In the genomic region with DNA sequence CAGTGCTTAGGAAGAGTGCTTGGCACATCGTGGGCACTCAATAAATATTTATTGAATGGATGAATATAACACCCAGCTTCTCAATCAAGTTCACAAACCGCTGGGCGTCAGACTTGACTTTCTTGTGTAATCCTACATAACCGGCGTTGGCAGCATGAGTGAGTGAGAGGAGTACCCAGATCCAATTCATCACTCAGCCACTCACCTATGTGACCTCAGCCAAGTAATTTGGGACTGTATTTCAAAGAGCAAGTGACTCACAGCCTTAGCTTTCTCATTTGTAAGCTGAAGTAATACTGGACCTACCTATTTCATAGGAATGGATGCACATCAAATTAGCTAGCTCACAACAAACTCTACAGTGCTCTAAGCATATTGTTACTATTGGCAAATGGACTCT, we compare ENCODE assay signal across 14 cellular contexts. TPM values are rescaled to one million over a fixed set of nuclear protein-coding genes. Genes with fewer than 3 reads are reported as not detected.
A peak's percentile ranks its signal among the peaks of the same experiment; 100 is the strongest.
DNase-seq lines count a peak whose midpoint lies in the region; ATAC-seq, FAIRE-seq and TF ChIP-seq lines count a peak whose summit lies in the region.
"Had no signal": no experiment of that assay in that cellular context is flagged by ENCODE, and none has a peak within 500 bp of the region (broad histone marks: within the 10 kb centered on the region; RNA-seq: fewer than 3 reads in every experiment).

No MANE protein-coding gene starts in this region.

- no peak overlapping the region for H2BK5ac ChIP-seq in H1 (ENCODE audit: low read depth, low read length)

- no peak overlapping the region for H3K4me3 ChIP-seq in left ventricle myocardium inferior
- no peak overlapping the region for H3K4me3 ChIP-seq in H1 (ENCODE audit: extremely low read depth in 1 of 4, insufficient read depth in 2 of 4, low read depth in 3 of 4, low read length in 4 of 4)
- H3K4me3 ChIP-seq: GM12878 had no signal

- no peak overlapping the region for H3K23ac ChIP-seq in H1 (ENCODE audit: insufficient read length)

- no peak overlapping the region for H3K9ac ChIP-seq in H1 (replicated peaks in 1 of 4; ENCODE audit: extremely low read depth in 1 of 4, low read depth in 3 of 4, low read length in 3 of 4)

- no peak overlapping the region for H3K4me2 ChIP-seq in H1 (ENCODE audit: insufficient read depth in 1 of 2, low read depth in 2 of 2, low read length in 2 of 2)

- H3K9me3 ChIP-seq in left ventricle myocardium inferior (replicated peaks) (no peaks in the 10 kb centered on the region), H1 (ENCODE audit: insufficient read depth in 2 of 2, low read depth in 1 of 2, low read length in 1 of 2) (no peaks in the 10 kb centered on the region)
- H3K9me3 ChIP-seq: BE2C, Caco-2 had no signal

- no peak overlapping the region for H3K56ac ChIP-seq in H1 (replicated peaks; ENCODE audit: insufficient read length, low read depth, low read length)

- POLR2A ChIA-PET in H1 (lab: Charles Lee; ENCODE audit: partially characterized antibody) = no interaction called here
- POLR2A ChIA-PET in GM10248 (lab: Yijun Ruan, JAX) = no interaction called here

- no peak for TF ChIP-seq CTCF in left ventricle myocardium inferior (IDR thresholded peaks at IDR 0.05; ENCODE audit: borderline replicate concordance)
- no peak for TF ChIP-seq CTCF in H1 (IDR thresholded peaks at IDR 0.05; ENCODE audit: control extremely low read depth in 1 of 3, insufficient read depth in 1 of 3, low read depth in 1 of 3, low read length in 3 of 3)
- no peak for TF ChIP-seq CTCF in GM10248 (IDR thresholded peaks at IDR 0.05; ENCODE audit: control extremely low read depth, extremely low read depth, low read depth, missing control alignments)

- no peak overlapping the region for H2BK12ac ChIP-seq in H1 (ENCODE audit: low read depth, low read length)

- ATAC-seq in Right ventricle myocardium inferior = no peak
- no peak for ATAC-seq in GM21423 (IDR thresholded peaks at IDR 0.05; ENCODE audit: unreplicated experiment)
- ATAC-seq: CD8-positive, alpha-beta T cell; GM12878; HCT116 had no signal

- no peak overlapping the region for H4K8ac ChIP-seq in H1 (ENCODE audit: extremely low read depth, insufficient read depth, low read length)

- H3K23me2 ChIP-seq in H1 (ENCODE audit: low read depth, low read length) = no peaks in the 10 kb centered on the region

- H2BK120ac ChIP-seq in H1 (replicated peaks; ENCODE audit: low read depth, low read length) = no peak overlapping the region

- H3K27me3 ChIP-seq in left ventricle myocardium inferior (ENCODE audit: low read depth) = peaks cover 4% of the 10 kb centered on the region
- no peaks in the 10 kb centered on the region for H3K27me3 ChIP-seq in H1 (replicated peaks in 1 of 4; ENCODE audit: control insufficient read depth in 3 of 4, extremely low read depth in 1 of 4, insufficient read depth in 3 of 4, low read length in 3 of 4)

- H2AFZ ChIP-seq in H1 (ENCODE audit: low read length) = 0 out of 2 replicates have a peak overlapping the region, but pooled peaks have one; percentile 34

- H4K20me1 ChIP-seq in H1 (replicated peaks in 1 of 2; ENCODE audit: control insufficient read depth in 1 of 2, insufficient read depth in 2 of 2, low read length in 2 of 2) = no peaks in the 10 kb centered on the region

- no peak overlapping the region for H4K5ac ChIP-seq in H1 (ENCODE audit: insufficient read length, low read depth, low read length)

- TF ChIP-seq POLR2A in H1 (IDR thresholded peaks at IDR 0.05; ENCODE audit: control extremely low read depth in 1 of 2, low read depth in 2 of 2, low read length in 2 of 2) = no peak

- no peak for TF ChIP-seq EP300 in H1 (IDR thresholded peaks at IDR 0.05; ENCODE audit: borderline replicate concordance in 1 of 2, low read depth in 2 of 2, low read length in 2 of 2)

- no peak overlapping the region for H2BK20ac ChIP-seq in H1 (ENCODE audit: low read length)

- H3K36me3 ChIP-seq in left ventricle myocardium inferior = no peaks in the 10 kb centered on the region
- H3K36me3 ChIP-seq in H1 (ENCODE audit: control insufficient read depth in 2 of 4, insufficient read depth in 4 of 4, low read length in 3 of 4) = no peaks in the 10 kb centered on the region
- H3K36me3 ChIP-seq: BE2C had no signal

- H3K27ac ChIP-seq in left ventricle myocardium inferior (replicated peaks) = peak overlapping the region; percentile 29
- H3K27ac ChIP-seq in H1 (ENCODE audit: low read depth, low read length) = no peak overlapping the region

- 87% methylated on average over 5 of the region's 5 CpGs; no CpG with 5 or more reads in 1 of the 2 experiments for WGBS in H1 (ENCODE audit: extremely low coverage in 1 of 2, insufficient coverage in 1 of 2, insufficient read length in 1 of 2, insufficient replicate concordance in 2 of 2, low coverage in 1 of 2, low lambda C conversion rate in 2 of 2, missing lambda C conversion rate in 1 of 2), 2 experiments

- DNase-seq in left ventricle myocardium inferior = no peak
- DNase-seq in Right ventricle myocardium inferior (ENCODE audit: missing footprints) = no peak
- peak; percentile 16 for DNase-seq in NCI-H69 (lab: John Stamatoyannopoulos, UW)
- no peak for DNase-seq in H1 (ENCODE audit: low read depth in 1 of 2, low spot score in 2 of 2)
- DNase-seq in NCI-H2171 (lab: John Stamatoyannopoulos, UW) = no peak
- no peak for DNase-seq in GM10248 (ENCODE audit: extremely low spot score)
- DNase-seq: BE2C; Caco-2; CD8-positive, alpha-beta T cell had no signal

- TF ChIP-seq RAD21 in H1 (IDR thresholded peaks at IDR 0.05 in 1 of 2, conservative IDR thresholded peaks at IDR 0.05 in 1 of 2; ENCODE audit: low read depth in 2 of 2, low read length in 2 of 2) = no peak

- H4K91ac ChIP-seq in H1 (replicated peaks; ENCODE audit: insufficient read length, low read length) = no peak overlapping the region

- H3K79me2 ChIP-seq in H1 (ENCODE audit: control insufficient read depth in 1 of 2, insufficient read depth in 2 of 2, low read length in 2 of 2) = no peaks in the 10 kb centered on the region

- H3K18ac ChIP-seq in H1 (ENCODE audit: extremely low read depth, low read length) = no peak overlapping the region

- no peak overlapping the region for H2BK15ac ChIP-seq in H1 (ENCODE audit: low read length)

- no peaks in the 10 kb centered on the region for H3K4me1 ChIP-seq in left ventricle myocardium inferior
- peaks cover 0 to 5% (median 0%) of the 10 kb centered on the region in 4 experiments; a peak in 1 of 7 replicates for H3K4me1 ChIP-seq in H1 (replicated peaks in 1 of 4; ENCODE audit: control insufficient read depth in 3 of 4, insufficient read depth in 4 of 4, low read length in 3 of 4)
- H3K4me1 ChIP-seq: BE2C, Caco-2 had no signal

- intact Hi-C loops in left ventricle myocardium inferior (cut with micrococcal nuclease) (no loop called here), Right ventricle myocardium inferior (cut with DNase I) (no loop called here)

- FAIRE-seq in H1 (lab: Jason Lieb, UNC) = no peak
- FAIRE-seq: A204.1, GM12878, H54 had no signal

- no peak overlapping the region for H3K4ac ChIP-seq in H1 (replicated peaks; ENCODE audit: insufficient read length, low read depth, low read length)

- CTCF ChIA-PET in H1 (lab: Charles Lee; ENCODE audit: partially characterized antibody) (no interaction called here), GM10248 (lab: Yijun Ruan, JAX) (no interaction called here)

- no peaks in the 10 kb centered on the region for H3K79me1 ChIP-seq in H1 (ENCODE audit: low read depth, low read length)

- no peak overlapping the region for H3K14ac ChIP-seq in H1 (ENCODE audit: insufficient read length)

- H2AK5ac ChIP-seq in H1 (ENCODE audit: low read depth, low read length) = no peak overlapping the region

TF ChIP-seq in H1, 55 proteins besides CTCF, POLR2A, EP300 and RAD21:
- TF ChIP-seq MAFK (IDR thresholded peaks at IDR 0.05; ENCODE audit: low read depth, low read length) (no peak), POLR2AphosphoS5 (IDR thresholded peaks at IDR 0.05; ENCODE audit: low read depth, low read length) (no peak), YY1 (IDR thresholded peaks at IDR 0.05; ENCODE audit: low read depth, low read length) (no peak), KDM4A (IDR thresholded peaks at IDR 0.05; ENCODE audit: low read depth, low read length, severe bottlenecking) (no peak), TAF7 (optimal IDR thresholded peaks at IDR 0.05; ENCODE audit: borderline replicate concordance, low read depth, low read length) (no peak), ZNF274 (IDR thresholded peaks at IDR 0.05; ENCODE audit: borderline replicate concordance, extremely low read depth, low read length) (no peak), TEAD4 (IDR thresholded peaks at IDR 0.05; ENCODE audit: low read depth, low read length) (no peak), EZH2 (IDR thresholded peaks at IDR 0.05; ENCODE audit: low read depth, low read length, severe bottlenecking) (no peak), RXRA (IDR thresholded peaks at IDR 0.05; ENCODE audit: insufficient read depth, low read depth, low read length) (no peak), JUND (IDR thresholded peaks at IDR 0.05; ENCODE audit: low read length) (no peak), TBP (IDR thresholded peaks at IDR 0.05; ENCODE audit: low read depth, low read length) (no peak), SIX5 (IDR thresholded peaks at IDR 0.05; ENCODE audit: low read depth, low read length) (no peak)
- TF ChIP-seq, protein P1, sequence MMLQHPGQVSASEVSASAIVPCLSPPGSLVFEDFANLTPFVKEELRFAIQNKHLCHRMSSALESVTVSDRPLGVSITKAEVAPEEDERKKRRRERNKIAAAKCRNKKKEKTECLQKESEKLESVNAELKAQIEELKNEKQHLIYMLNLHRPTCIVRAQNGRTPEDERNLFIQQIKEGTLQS (IDR thresholded peaks at IDR 0.05; ENCODE audit: insufficient read depth, low read depth, low read length) = no peak
- TF ChIP-seq, protein P2, sequence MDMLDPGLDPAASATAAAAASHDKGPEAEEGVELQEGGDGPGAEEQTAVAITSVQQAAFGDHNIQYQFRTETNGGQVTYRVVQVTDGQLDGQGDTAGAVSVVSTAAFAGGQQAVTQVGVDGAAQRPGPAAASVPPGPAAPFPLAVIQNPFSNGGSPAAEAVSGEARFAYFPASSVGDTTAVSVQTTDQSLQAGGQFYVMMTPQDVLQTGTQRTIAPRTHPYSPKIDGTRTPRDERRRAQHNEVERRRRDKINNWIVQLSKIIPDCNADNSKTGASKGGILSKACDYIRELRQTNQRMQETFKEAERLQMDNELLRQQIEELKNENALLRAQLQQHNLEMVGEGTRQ (IDR thresholded peaks at IDR 0.05; ENCODE audit: low read length) = no peak

RNA-seq across cellular contexts. Expression of gene FAM204A, which starts 53.8 kb away (rescaled TPM):
- total RNA-seq in left ventricle myocardium inferior = 58.9 TPM
- 48.5 TPM for total RNA-seq in Right ventricle myocardium inferior
- 35.1 and 37.4 TPM in 2 replicates for total RNA-seq in H1 (2021; fragmentation: NEBNext Ultra II Directional; extraction: Animal tissue kit (Norgen Biotek cat#: 25700))
- polyA plus RNA-seq in H1 (2011; rRNA removed) = 4.9 and 5.8 TPM in 2 replicates
- polyA plus RNA-seq in H1 (2011; cell fraction: cytosol; rRNA removed) = 9.3 TPM
- 9.0 TPM for polyA plus RNA-seq in H1 (2011; cell fraction: nucleus; rRNA removed)
- 16.7 to 47.4 TPM (median 18.7 TPM) in 4 replicates for polyA plus RNA-seq in H1 (2012, experiment 1 of 2)
- polyA plus RNA-seq in H1 (2012, experiment 2 of 2) = 4.2 TPM
- 41.9 TPM for polyA plus RNA-seq in H1 (2013, experiment 1 of 2)
- polyA plus RNA-seq in H1 (2013, experiment 2 of 2) = 41.5 TPM
- polyA minus RNA-seq in H1 (2011; rRNA and poly(A)+ RNA removed) = 16.5 and 17.6 TPM in 2 replicates
- polyA minus RNA-seq in H1 (2011; cell fraction: cytosol; rRNA and poly(A)+ RNA removed) = 8.6 TPM
- polyA minus RNA-seq in H1 (2011; cell fraction: nucleus; rRNA and poly(A)+ RNA removed) = 31.3 TPM
